ENCODE assay signal across 8 cellular contexts in the genomic region with DNA sequence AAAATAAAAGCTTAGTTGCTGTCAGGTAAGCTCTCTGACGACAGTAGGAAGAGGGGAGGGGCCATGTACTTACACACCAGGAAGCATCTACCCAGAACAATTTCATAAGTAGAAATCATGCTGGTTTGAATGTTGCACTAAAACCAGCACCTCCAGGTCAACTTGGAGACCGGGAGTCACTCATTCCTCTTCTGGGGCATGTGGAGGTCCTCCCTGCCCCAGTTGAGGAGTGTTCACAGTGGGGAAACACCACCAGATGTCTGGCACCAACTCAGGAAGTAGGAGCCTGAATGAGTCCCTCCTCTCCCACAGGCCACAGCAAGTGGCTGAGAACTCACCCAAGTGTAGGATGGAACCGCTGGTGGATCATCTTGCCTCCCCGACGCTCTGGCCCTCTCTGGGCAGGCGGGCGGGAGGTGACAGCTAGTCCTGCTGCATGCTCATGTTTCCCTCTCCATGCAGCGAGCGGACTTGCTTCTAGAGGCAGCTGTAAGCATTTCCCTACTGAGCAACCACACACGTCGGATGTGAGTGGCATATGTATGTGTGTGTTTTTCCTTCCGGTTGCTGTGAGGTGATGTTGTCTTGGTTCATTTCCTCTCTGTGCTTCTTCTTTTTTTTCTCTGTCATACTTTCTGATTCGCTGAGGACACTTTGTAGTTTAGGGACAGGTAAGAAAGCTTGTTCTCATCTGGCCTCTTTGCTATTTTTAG.
DNase-seq lines count a peak whose midpoint lies in the region; ATAC-seq and TF ChIP-seq lines count a peak whose summit lies in the region.

No MANE protein-coding gene starts in this region.

- no peaks in the 10 kb centered on the region for H4K20me1 ChIP-seq in OCI-LY7 (ENCODE audit: insufficient read depth, low read length)

- TF ChIP-seq POLR2A in GM15510 (IDR thresholded peaks at IDR 0.05; ENCODE audit: borderline replicate concordance, extremely low read depth, insufficient read length) (peak; percentile 72), vagina (IDR thresholded peaks at IDR 0.05) (no peak)

- no peaks in the 10 kb centered on the region for H3K27me3 ChIP-seq in vagina

- peaks cover 9% of the 10 kb centered on the region; the same call in 1 of the 2 replicates for H3K79me2 ChIP-seq in OCI-LY7 (ENCODE audit: insufficient read depth, low read depth, low read length)

- ATAC-seq in HG02759 (IDR thresholded peaks at IDR 0.05; ENCODE audit: unreplicated experiment): peak; percentile 85
- peak; percentile 89 to 96 (median 93) for ATAC-seq in natural killer cell

- H2AFZ ChIP-seq in OCI-LY7 (ENCODE audit: low read length): peak overlapping the region; percentile 74

- peak overlapping the region; percentile 95 to 97 for H3K27ac Mint-ChIP-seq in natural killer cell
- no peak overlapping the region for H3K27ac Mint-ChIP-seq in chondrocyte (ENCODE audit: unreplicated experiment)

- no peaks in the 10 kb centered on the region for H3K9me3 Mint-ChIP-seq in natural killer cell
- peaks cover 4% of the 10 kb centered on the region for H3K9me3 Mint-ChIP-seq in chondrocyte (ENCODE audit: low read depth)

- no peaks in the 10 kb centered on the region for H3K9me2 ChIP-seq in OCI-LY7 (ENCODE audit: insufficient read depth, low read length)

- CTCF ChIA-PET in OCI-LY7 (lab: Charles Lee; ENCODE audit: unreplicated experiment): no interaction called here

- POLR2A ChIA-PET in OCI-LY7 (lab: Charles Lee): interaction anchor here (0.5 to 5.0 kb wide), 24 partner anchors 9 to 286 kb away, joined by 3 to 28 read pairs (median 3); a partner anchor contains a TSS

- H3K36me3 ChIP-seq in OCI-LY7 (ENCODE audit: insufficient read depth, low read length) (no peaks in the 10 kb centered on the region), vagina (no peaks in the 10 kb centered on the region)

- H3K36me3 Mint-ChIP-seq in natural killer cell: peaks cover 7% of the 10 kb centered on the region
- no peaks in the 10 kb centered on the region for H3K36me3 Mint-ChIP-seq in chondrocyte (ENCODE audit: low read depth)

- H3K4me3 ChIP-seq in OCI-LY7 (ENCODE audit: low read depth, low read length, poor library complexity, severe bottlenecking) (peak overlapping the region; percentile 72), vagina (peak overlapping the region; percentile 10 to 23)

- DNase-seq in OCI-LY7 (ENCODE audit: low spot score) (peak; percentile 83), natural killer cell (peak; percentile 66), vagina (ENCODE audit: extremely low spot score in 2 of 2) (no peak), cerebellar nuclear complex (lab: John Stamatoyannopoulos, UW) (no peak), chondrocyte (ENCODE audit: low spot score) (no peak)
- DNase-seq in activated gamma-delta T cell treated with anti-CD3 and anti-CD28 coated beads, Interleukin-2, amount 50 U/mL, for 16 hours (ENCODE audit: low read depth): peak; percentile 55

- H3K27me3 Mint-ChIP-seq in natural killer cell (ENCODE audit: low read depth in 2 of 2) (peaks cover 0 to 8% of the 10 kb centered on the region in 2 donors), chondrocyte (ENCODE audit: low read depth) (no peaks in the 10 kb centered on the region)

- peaks cover 52 to 59% of the 10 kb centered on the region in 2 donors for H3K4me1 Mint-ChIP-seq in natural killer cell
- peaks cover 26% of the 10 kb centered on the region for H3K4me1 Mint-ChIP-seq in chondrocyte (ENCODE audit: low read depth)

- TF ChIP-seq CTCF in OCI-LY7 (conservative IDR thresholded peaks at IDR 0.05; ENCODE audit: low read length) (no peak), natural killer cell (IDR thresholded peaks at IDR 0.05) (no peak), vagina (IDR thresholded peaks at IDR 0.05) (no peak), chondrocyte (IDR thresholded peaks at IDR 0.05) (no peak)

- BruUV-seq in OCI-LY7 (replicated peaks; lab: Mats Ljungman, UMichigan): no TSS peak

- H3K9me3 ChIP-seq in OCI-LY7 (ENCODE audit: low read length) (no peaks in the 10 kb centered on the region), vagina (no peaks in the 10 kb centered on the region)

- H3K4me2 ChIP-seq in OCI-LY7 (ENCODE audit: low read length): peak overlapping the region; percentile 78

- peaks cover 43% of the 10 kb centered on the region for H3K4me1 ChIP-seq in OCI-LY7 (ENCODE audit: insufficient read depth, low read length, poor library complexity, severe bottlenecking)
- no peaks in the 10 kb centered on the region for H3K4me1 ChIP-seq in vagina

- intact Hi-C loops in OCI-LY7 (cut with micrococcal nuclease; ENCODE audit: unreplicated experiment): loop anchor here (1.0 to 10.0 kb wide), 4 partner anchors 50 to 847 kb away; no protein-coding TSS in a partner anchor
- intact Hi-C loops in natural killer cell (cut with micrococcal nuclease): loop anchor here (1.0 to 5.0 kb wide), 4 partner anchors 16 to 159 kb away; a partner anchor contains a TSS
- intact Hi-C loops in vagina (cut with DNase I): no loop called here

- H3K27ac ChIP-seq in OCI-LY7 (ENCODE audit: low read depth, low read length, poor library complexity, severe bottlenecking): peak overlapping the region; percentile 76
- H3K27ac ChIP-seq in vagina: no peak overlapping the region

- peak overlapping the region; percentile 97 for H3K4me3 Mint-ChIP-seq in natural killer cell
- no peak overlapping the region for H3K4me3 Mint-ChIP-seq in chondrocyte (ENCODE audit: unreplicated experiment)

Comparison
In these comparisons a context has a peak if more than half of its experiments do, and no peak if none do; other contexts are left out.
1. DNase-seq: peak in OCI-LY7 (single experiment), activated gamma-delta T cell treated with anti-CD3 and anti-CD28 coated beads, Interleukin-2, amount 50 U/mL, for 16 hours (single experiment) and natural killer cell (single experiment); none in vagina (0 of 2), cerebellar nuclear complex (0 of 2) and chondrocyte (single experiment).